Comparison of ENCODE assay signal across 2 cellular contexts in genomic region chr1:31744165-31744888, GRCh38.
TF ChIP-seq lines count a peak whose summit lies in the region.

No MANE protein-coding gene starts in this region.

TF ChIP-seq in K562, 482 proteins besides CTCF, POLR2A, EP300 and RAD21:
- TF ChIP-seq ZNF717 (CRISPR knock-in tag; IDR thresholded peaks at IDR 0.05) (no peak), DMBX1 (CRISPR knock-in tag; IDR thresholded peaks at IDR 0.05; ENCODE audit: borderline replicate concordance) (no peak), SETDB1 (IDR thresholded peaks at IDR 0.05; ENCODE audit: low read length) (no peak), KDM5B (IDR thresholded peaks at IDR 0.05; ENCODE audit: insufficient replicate concordance, low read depth, low read length) (peak; percentile 4), ZNF740 (CRISPR knock-in tag; IDR thresholded peaks at IDR 0.05) (no peak), ZNF740 (tag; IDR thresholded peaks at IDR 0.05) (no peak)
- TF ChIP-seq, protein P1, sequence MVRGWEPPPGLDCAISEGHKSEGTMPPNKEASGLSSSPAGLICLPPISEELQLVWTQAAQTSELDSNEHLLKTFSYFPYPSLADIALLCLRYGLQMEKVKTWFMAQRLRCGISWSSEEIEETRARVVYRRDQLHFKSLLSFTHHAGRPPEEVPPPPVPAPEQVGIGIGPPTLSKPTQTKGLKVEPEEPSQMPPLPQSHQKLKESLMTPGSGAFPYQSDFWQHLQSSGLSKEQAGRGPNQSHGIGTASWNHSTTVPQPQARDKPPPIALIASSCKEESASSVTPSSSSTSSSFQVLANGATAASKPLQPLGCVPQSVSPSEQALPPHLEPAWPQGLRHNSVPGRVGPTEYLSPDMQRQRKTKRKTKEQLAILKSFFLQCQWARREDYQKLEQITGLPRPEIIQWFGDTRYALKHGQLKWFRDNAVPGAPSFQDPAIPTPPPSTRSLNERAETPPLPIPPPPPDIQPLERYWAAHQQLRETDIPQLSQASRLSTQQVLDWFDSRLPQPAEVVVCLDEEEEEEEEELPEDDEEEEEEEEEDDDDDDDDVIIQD (CRISPR knock-in tag; IDR thresholded peaks at IDR 0.05) = no peak
- TF ChIP-seq, protein P2, sequence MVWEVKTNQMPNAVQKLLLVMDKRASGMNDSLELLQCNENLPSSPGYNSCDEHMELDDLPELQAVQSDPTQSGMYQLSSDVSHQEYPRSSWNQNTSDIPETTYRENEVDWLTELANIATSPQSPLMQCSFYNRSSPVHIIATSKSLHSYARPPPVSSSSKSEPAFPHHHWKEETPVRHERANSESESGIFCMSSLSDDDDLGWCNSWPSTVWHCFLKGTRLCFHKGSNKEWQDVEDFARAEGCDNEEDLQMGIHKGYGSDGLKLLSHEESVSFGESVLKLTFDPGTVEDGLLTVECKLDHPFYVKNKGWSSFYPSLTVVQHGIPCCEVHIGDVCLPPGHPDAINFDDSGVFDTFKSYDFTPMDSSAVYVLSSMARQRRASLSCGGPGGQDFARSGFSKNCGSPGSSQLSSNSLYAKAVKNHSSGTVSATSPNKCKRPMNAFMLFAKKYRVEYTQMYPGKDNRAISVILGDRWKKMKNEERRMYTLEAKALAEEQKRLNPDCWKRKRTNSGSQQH (CRISPR knock-in tag; IDR thresholded peaks at IDR 0.05) = no peak

TF ChIP-seq in WTC11, 78 proteins besides CTCF, POLR2A, EP300 and RAD21:
- no peak for TF ChIP-seq TEAD1 (CRISPR knock-in tag; IDR thresholded peaks at IDR 0.05)
- no peak for TF ChIP-seq PREB (CRISPR knock-in tag; IDR thresholded peaks at IDR 0.05; ENCODE audit: borderline replicate concordance)
- TF ChIP-seq ZNF423 (CRISPR knock-in tag; IDR thresholded peaks at IDR 0.05) = no peak
- no peak for TF ChIP-seq NR1H2 (CRISPR knock-in tag; IDR thresholded peaks at IDR 0.05)
- TF ChIP-seq, protein P3, sequence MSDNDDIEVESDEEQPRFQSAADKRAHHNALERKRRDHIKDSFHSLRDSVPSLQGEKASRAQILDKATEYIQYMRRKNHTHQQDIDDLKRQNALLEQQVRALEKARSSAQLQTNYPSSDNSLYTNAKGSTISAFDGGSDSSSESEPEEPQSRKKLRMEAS (CRISPR knock-in tag; IDR thresholded peaks at IDR 0.05) = no peak
- TF ChIP-seq MLX (CRISPR knock-in tag; IDR thresholded peaks at IDR 0.05) = no peak
- no peak for TF ChIP-seq MXD4 (CRISPR knock-in tag; IDR thresholded peaks at IDR 0.05; ENCODE audit: borderline replicate concordance)
- no peak for TF ChIP-seq HMGXB4 (CRISPR knock-in tag; IDR thresholded peaks at IDR 0.05)
- TF ChIP-seq ATF1 (CRISPR knock-in tag; IDR thresholded peaks at IDR 0.05) = no peak
- TF ChIP-seq STAT6 (CRISPR knock-in tag; conservative IDR thresholded peaks at IDR 0.05; ENCODE audit: low read depth) = no peak
- TF ChIP-seq ZNF138 (CRISPR knock-in tag; conservative IDR thresholded peaks at IDR 0.05) = no peak
- no peak for TF ChIP-seq TEAD4 (CRISPR knock-in tag; IDR thresholded peaks at IDR 0.05)
- TF ChIP-seq ZBTB21 (CRISPR knock-in tag; IDR thresholded peaks at IDR 0.05; ENCODE audit: borderline replicate concordance) = no peak
- TF ChIP-seq ESRRA (CRISPR knock-in tag; IDR thresholded peaks at IDR 0.05; ENCODE audit: borderline replicate concordance) = no peak
